1 cellular context compared by ENCODE assay signal in the genomic region with DNA sequence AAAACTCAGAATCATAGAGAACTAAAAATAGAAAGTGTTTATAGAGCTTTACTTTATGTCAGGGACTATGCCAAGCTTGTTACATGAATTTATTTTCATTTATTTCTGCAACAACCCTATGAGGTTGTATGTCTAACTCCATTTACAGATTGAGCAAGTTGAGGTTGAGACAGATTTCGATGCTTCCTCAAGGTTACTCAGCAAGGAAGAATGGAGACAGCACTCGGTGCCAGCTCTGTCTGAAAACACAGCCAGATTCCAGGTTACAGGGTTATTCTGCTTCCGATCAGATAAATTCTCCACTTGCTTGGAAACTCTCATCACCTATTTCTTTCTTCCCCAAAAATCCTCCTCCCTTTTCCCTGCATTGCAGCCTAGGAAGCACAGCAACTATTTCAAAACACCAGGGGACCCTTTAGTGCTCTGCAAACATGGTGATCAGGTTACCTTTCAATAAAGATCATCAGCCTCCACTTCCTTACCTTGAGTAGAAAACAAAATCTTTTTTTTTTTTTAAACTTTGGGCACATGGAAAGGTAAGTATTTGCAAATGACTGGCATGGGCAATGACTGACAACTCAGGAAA.
TF ChIP-seq lines count a peak whose summit lies in the region.

No MANE protein-coding gene starts in this region.

TF ChIP-seq in H1, 55 proteins besides CTCF, POLR2A, EP300 and RAD21:
- TF ChIP-seq TEAD4 (IDR thresholded peaks at IDR 0.05; ENCODE audit: low read depth, low read length) (no peak), SIX5 (IDR thresholded peaks at IDR 0.05; ENCODE audit: low read depth, low read length) (no peak), SUZ12 (IDR thresholded peaks at IDR 0.05; ENCODE audit: low read length) (no peak), HDAC6 (IDR thresholded peaks at IDR 0.05; ENCODE audit: low read depth, low read length) (no peak), YY1 (IDR thresholded peaks at IDR 0.05; ENCODE audit: low read depth, low read length) (no peak), BACH1 (IDR thresholded peaks at IDR 0.05; ENCODE audit: low read length) (no peak), SAP30 (IDR thresholded peaks at IDR 0.05; ENCODE audit: insufficient read depth, insufficient replicate concordance, low read length) (no peak), BRCA1 (IDR thresholded peaks at IDR 0.05; ENCODE audit: low read depth, low read length) (no peak), POU5F1 (IDR thresholded peaks at IDR 0.05; ENCODE audit: low read depth, low read length) (no peak), CHD2 (IDR thresholded peaks at IDR 0.05; ENCODE audit: low read length) (no peak), BCL11A (IDR thresholded peaks at IDR 0.05; ENCODE audit: low read depth in 2 of 2, low read length in 2 of 2) (no peak), CHD1 (IDR thresholded peaks at IDR 0.05; ENCODE audit: low read depth, low read length) (no peak), CEBPB (IDR thresholded peaks at IDR 0.05; ENCODE audit: low read depth, low read length) (no peak), CTBP2 (IDR thresholded peaks at IDR 0.05; ENCODE audit: borderline replicate concordance, insufficient read depth, insufficient read length, low read length) (no peak), EGR1 (IDR thresholded peaks at IDR 0.05; ENCODE audit: borderline replicate concordance, low read depth, low read length) (no peak), TAF7 (optimal IDR thresholded peaks at IDR 0.05; ENCODE audit: borderline replicate concordance, low read depth, low read length) (no peak)
- TF ChIP-seq, protein P1, sequence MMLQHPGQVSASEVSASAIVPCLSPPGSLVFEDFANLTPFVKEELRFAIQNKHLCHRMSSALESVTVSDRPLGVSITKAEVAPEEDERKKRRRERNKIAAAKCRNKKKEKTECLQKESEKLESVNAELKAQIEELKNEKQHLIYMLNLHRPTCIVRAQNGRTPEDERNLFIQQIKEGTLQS (IDR thresholded peaks at IDR 0.05; ENCODE audit: insufficient read depth, low read depth, low read length), result no peak
- TF ChIP-seq, protein P2, sequence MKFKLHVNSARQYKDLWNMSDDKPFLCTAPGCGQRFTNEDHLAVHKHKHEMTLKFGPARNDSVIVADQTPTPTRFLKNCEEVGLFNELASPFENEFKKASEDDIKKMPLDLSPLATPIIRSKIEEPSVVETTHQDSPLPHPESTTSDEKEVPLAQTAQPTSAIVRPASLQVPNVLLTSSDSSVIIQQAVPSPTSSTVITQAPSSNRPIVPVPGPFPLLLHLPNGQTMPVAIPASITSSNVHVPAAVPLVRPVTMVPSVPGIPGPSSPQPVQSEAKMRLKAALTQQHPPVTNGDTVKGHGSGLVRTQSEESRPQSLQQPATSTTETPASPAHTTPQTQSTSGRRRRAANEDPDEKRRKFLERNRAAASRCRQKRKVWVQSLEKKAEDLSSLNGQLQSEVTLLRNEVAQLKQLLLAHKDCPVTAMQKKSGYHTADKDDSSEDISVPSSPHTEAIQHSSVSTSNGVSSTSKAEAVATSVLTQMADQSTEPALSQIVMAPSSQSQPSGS (IDR thresholded peaks at IDR 0.05; ENCODE audit: low read length), result no peak
